Comparison of ENCODE assay signal across 1 cellular context in the genomic region with DNA sequence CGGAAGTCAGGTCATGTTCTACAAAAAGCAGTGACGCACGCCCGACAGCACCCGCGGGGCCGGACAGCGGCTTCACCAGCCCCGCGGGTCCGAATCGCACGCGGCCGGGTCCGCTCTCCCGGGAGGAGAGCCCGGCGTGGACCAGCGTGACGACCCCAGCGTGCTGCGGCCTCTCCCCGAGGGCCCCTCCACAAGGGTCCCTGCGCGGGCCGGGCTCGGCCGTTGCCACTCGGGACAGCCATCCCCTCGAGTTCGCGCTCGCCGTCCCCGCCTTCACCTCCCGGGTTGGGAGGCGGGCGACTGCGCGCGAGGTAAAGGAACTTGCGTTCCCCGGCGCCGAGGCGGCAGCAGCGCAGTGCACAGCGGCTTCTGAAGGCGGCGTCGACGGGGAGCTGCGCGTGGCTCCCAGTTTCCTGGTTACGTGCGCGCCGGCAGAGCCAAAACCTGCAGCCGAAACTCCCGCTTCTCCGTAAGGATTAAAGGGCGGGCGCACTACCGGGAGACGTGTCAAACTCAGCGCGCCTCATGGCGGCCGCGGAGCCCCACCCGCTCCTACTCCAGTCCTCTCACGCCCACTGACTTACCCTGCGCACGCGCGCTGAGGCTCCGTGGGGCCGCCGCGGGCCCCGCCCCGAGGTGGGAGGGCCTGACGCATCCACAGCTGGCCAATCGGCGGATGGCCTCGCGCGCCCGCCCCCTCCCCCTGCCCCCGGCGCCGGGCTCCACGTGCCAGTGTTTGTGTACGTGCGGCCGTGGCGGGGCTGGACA.
A peak's percentile ranks its signal among the peaks of the same experiment; 100 is the strongest.
TF ChIP-seq lines count a peak whose summit lies in the region.

No MANE protein-coding gene starts in this region.

TF ChIP-seq in SK-N-SH treated with all-trans-retinoic acid at 6 μM for 48 hours, 23 proteins besides CTCF, POLR2A, EP300 and RAD21 (continued from another document):
- no peak; the same call in 1 of the 2 replicates for TF ChIP-seq ISL1 (CRISPR knock-in tag; IDR thresholded peaks at IDR 0.05)
- TF ChIP-seq, protein P1, sequence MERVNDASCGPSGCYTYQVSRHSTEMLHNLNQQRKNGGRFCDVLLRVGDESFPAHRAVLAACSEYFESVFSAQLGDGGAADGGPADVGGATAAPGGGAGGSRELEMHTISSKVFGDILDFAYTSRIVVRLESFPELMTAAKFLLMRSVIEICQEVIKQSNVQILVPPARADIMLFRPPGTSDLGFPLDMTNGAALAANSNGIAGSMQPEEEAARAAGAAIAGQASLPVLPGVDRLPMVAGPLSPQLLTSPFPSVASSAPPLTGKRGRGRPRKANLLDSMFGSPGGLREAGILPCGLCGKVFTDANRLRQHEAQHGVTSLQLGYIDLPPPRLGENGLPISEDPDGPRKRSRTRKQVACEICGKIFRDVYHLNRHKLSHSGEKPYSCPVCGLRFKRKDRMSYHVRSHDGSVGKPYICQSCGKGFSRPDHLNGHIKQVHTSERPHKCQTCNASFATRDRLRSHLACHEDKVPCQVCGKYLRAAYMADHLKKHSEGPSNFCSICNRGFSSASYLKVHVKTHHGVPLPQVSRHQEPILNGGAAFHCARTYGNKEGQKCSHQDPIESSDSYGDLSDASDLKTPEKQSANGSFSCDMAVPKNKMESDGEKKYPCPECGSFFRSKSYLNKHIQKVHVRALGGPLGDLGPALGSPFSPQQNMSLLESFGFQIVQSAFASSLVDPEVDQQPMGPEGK (CRISPR knock-in tag; IDR thresholded peaks at IDR 0.05; ENCODE audit: borderline replicate concordance) = no peak; the same call in 1 of the 2 replicates
- TF ChIP-seq SNAI2 (CRISPR knock-in tag; IDR thresholded peaks at IDR 0.05) = 0 out of 2 replicates have a peak, but pooled peaks have one; percentile 77
- TF ChIP-seq ESRRG (CRISPR knock-in tag; IDR thresholded peaks at IDR 0.05) = no peak
- TF ChIP-seq, protein P2, sequence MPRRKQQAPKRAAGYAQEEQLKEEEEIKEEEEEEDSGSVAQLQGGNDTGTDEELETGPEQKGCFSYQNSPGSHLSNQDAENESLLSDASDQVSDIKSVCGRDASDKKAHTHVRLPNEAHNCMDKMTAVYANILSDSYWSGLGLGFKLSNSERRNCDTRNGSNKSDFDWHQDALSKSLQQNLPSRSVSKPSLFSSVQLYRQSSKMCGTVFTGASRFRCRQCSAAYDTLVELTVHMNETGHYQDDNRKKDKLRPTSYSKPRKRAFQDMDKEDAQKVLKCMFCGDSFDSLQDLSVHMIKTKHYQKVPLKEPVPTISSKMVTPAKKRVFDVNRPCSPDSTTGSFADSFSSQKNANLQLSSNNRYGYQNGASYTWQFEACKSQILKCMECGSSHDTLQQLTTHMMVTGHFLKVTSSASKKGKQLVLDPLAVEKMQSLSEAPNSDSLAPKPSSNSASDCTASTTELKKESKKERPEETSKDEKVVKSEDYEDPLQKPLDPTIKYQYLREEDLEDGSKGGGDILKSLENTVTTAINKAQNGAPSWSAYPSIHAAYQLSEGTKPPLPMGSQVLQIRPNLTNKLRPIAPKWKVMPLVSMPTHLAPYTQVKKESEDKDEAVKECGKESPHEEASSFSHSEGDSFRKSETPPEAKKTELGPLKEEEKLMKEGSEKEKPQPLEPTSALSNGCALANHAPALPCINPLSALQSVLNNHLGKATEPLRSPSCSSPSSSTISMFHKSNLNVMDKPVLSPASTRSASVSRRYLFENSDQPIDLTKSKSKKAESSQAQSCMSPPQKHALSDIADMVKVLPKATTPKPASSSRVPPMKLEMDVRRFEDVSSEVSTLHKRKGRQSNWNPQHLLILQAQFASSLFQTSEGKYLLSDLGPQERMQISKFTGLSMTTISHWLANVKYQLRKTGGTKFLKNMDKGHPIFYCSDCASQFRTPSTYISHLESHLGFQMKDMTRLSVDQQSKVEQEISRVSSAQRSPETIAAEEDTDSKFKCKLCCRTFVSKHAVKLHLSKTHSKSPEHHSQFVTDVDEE (CRISPR knock-in tag; IDR thresholded peaks at IDR 0.05) = peak; percentile 83
- no peak for TF ChIP-seq RARB (CRISPR knock-in tag; IDR thresholded peaks at IDR 0.05)
- no peak for TF ChIP-seq TOX (CRISPR knock-in tag; IDR thresholded peaks at IDR 0.05; ENCODE audit: borderline replicate concordance)
